In genomic region chrX:101009086-101009485, GRCh38 we compare ENCODE assay signal across 1 cellular context.
TF ChIP-seq lines count a peak whose summit lies in the region.

No MANE protein-coding gene starts in this region.

TF ChIP-seq in HepG2, 621 proteins besides CTCF, POLR2A, EP300 and RAD21:
- TF ChIP-seq ZNF382 (CRISPR knock-in tag; IDR thresholded peaks at IDR 0.05; ENCODE audit: borderline replicate concordance) (no peak), DPF2 (CRISPR knock-in tag; IDR thresholded peaks at IDR 0.05; ENCODE audit: borderline replicate concordance, low read depth) (no peak), MYPOP (CRISPR knock-in tag; IDR thresholded peaks at IDR 0.05) (no peak), NCOR1 (IDR thresholded peaks at IDR 0.05; ENCODE audit: borderline replicate concordance, low read length) (no peak), KLF12 (CRISPR knock-in tag; IDR thresholded peaks at IDR 0.05; ENCODE audit: borderline replicate concordance) (no peak), ZNF740 (CRISPR knock-in tag; IDR thresholded peaks at IDR 0.05) (no peak)
